In genomic region chr12:91432755-91433154, GRCh38 we compare ENCODE assay signal across 26 cellular contexts.
"Had no signal": no experiment of that assay in that cellular context is flagged by ENCODE, and none has a peak within 500 bp of the region (broad histone marks: within the 10 kb centered on the region; RNA-seq: fewer than 3 reads in every experiment).

No MANE protein-coding gene starts in this region.

- ATAC-seq: left ventricle myocardium superior; lower lobe of right lung; natural killer cell; pancreas; stimulated activated naive CD8-positive, alpha-beta T cell treated with anti-CD3 and anti-CD28 coated beads, Interleukin-15, amount 100 ng/mL, for 72 hours; upper lobe of right lung had no signal

- H3K4me1 ChIP-seq: colonic mucosa, esophagus squamous epithelium, lower lobe of right lung, pancreas, right lobe of liver, suprapubic skin, transverse colon, uterus had no signal

- H3K36me3 Mint-ChIP-seq: immature natural killer cell, natural killer cell had no signal

- H3K4me3 Mint-ChIP-seq: dendritic cell treated with granulocyte-macrophage colony-stimulating factor and Interleukin-4, amounts not matched to agents 40 ng/mL and 50 ng/mL, for 4 days; immature natural killer cell; natural killer cell; neural crest cell; stimulated activated naive CD8-positive, alpha-beta T cell treated with anti-CD3 and anti-CD28 coated beads, Interleukin-15, amount 100 ng/mL, for 72 hours had no signal

- H3K4me1 Mint-ChIP-seq: immature natural killer cell; natural killer cell; stimulated activated naive CD8-positive, alpha-beta T cell treated with anti-CD3 and anti-CD28 coated beads, Interleukin-15, amount 100 ng/mL, for 72 hours had no signal

- H3K27me3 ChIP-seq: colonic mucosa, esophagus squamous epithelium, neutrophil, pancreas, right lobe of liver, suprapubic skin, transverse colon, upper lobe of right lung, uterus had no signal

- H3K27ac Mint-ChIP-seq: dendritic cell treated with granulocyte-macrophage colony-stimulating factor and Interleukin-4, amounts not matched to agents 40 ng/mL and 50 ng/mL, for 4 days; immature natural killer cell; natural killer cell; stimulated activated naive CD8-positive, alpha-beta T cell treated with anti-CD3 and anti-CD28 coated beads, Interleukin-15, amount 100 ng/mL, for 72 hours had no signal

- H3K27me3 Mint-ChIP-seq: dendritic cell treated with granulocyte-macrophage colony-stimulating factor and Interleukin-4, amounts not matched to agents 40 ng/mL and 50 ng/mL, for 4 days; stimulated activated naive CD8-positive, alpha-beta T cell treated with anti-CD3 and anti-CD28 coated beads, Interleukin-15, amount 100 ng/mL, for 72 hours had no signal

- H3K36me3 ChIP-seq: colonic mucosa, esophagus squamous epithelium, lower lobe of right lung, neutrophil, pancreas, right lobe of liver, suprapubic skin, transverse colon, upper lobe of right lung, uterus had no signal

- H3K27ac ChIP-seq: colonic mucosa, esophagus squamous epithelium, lower lobe of right lung, neutrophil, pancreas, right lobe of liver, suprapubic skin, transverse colon, upper lobe of right lung, uterus had no signal

- DNase-seq: colonic mucosa; effector memory CD4-positive, alpha-beta T cell; erythroblast; esophagus squamous epithelium; foreskin melanocyte; hypothalamus; immature natural killer cell; left ventricle myocardium superior; lower lobe of right lung; natural killer cell; pancreas; right lobe of liver; stimulated activated CD4-positive, alpha-beta T cell treated with anti-CD3 and anti-CD28 coated beads, Interleukin-12 subunit alpha, Interleukin-12 subunit beta, amount 100 ng/mL, for 4 hours; stimulated activated CD4-positive, alpha-beta T cell treated with anti-CD3 and anti-CD28 coated beads, Interleukin-1b, Interleukin-23, amount 100 ng/mL, for 48 hours; stimulated activated CD4-positive, alpha-beta T cell treated with anti-CD3 and anti-CD28 coated beads, Interleukin-4, amount 100 ng/mL, for 1 hour; stimulated activated CD8-positive, alpha-beta memory T cell treated with anti-CD3 and anti-CD28 coated beads, Interleukin-4, amount 100 ng/mL, for 48 hours; stimulated activated naive CD4-positive, alpha-beta T cell; stimulated activated naive CD8-positive, alpha-beta T cell treated with anti-CD3 and anti-CD28 coated beads, Interleukin-15, amount 100 ng/mL, for 72 hours; transverse colon; upper lobe of right lung; uterus had no signal

- H3K4me3 ChIP-seq: colonic mucosa, esophagus squamous epithelium, lower lobe of right lung, pancreas, right lobe of liver, smooth muscle cell, suprapubic skin, transverse colon, upper lobe of right lung, uterus had no signal

- H3K9me3 ChIP-seq: colonic mucosa, esophagus squamous epithelium, lower lobe of right lung, neutrophil, pancreas, right lobe of liver, suprapubic skin, transverse colon, upper lobe of right lung, uterus had no signal

- H3K9me3 Mint-ChIP-seq: dendritic cell treated with granulocyte-macrophage colony-stimulating factor and Interleukin-4, amounts not matched to agents 40 ng/mL and 50 ng/mL, for 4 days; immature natural killer cell; natural killer cell; neural crest cell; stimulated activated naive CD8-positive, alpha-beta T cell treated with anti-CD3 and anti-CD28 coated beads, Interleukin-15, amount 100 ng/mL, for 72 hours had no signal
